8 cellular contexts compared by ENCODE assay signal in the genomic region with DNA sequence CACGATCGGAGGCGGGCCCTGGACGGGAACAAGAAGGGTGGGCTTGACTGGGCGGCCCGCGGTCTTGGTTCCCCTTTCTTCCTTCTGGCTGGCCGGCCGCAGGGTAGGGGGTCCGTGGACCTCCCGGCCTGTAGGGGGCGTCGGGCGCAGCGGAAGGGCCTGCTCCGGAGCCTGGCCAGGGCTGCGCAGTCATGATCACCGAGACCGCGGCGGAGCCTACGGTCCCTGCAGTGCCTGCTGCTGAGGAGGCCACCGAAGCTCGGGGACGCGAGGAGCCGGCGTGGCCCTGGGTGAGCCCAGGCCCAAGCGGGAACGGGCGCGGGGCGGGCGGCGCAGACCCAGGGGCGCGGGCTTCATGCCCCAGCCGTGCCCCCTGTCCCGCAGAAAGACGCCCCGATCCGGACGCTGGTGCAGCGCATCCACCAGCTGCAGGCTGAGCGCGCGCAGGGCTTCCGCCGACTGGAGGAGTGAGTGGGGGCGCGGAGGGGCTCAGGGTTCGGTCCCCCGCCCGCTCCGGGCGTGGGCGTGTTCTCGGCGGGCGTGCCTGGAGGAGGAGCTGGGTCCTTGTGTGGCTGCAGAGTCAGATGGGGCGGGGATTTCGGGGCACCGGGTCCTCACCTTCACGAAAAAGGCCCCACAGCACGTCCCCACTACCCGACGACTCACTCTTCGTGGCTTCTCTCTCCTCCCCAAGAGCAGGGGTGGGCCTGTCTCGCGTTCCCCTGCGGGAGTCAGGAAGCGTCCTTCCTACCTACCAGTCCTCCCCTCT. TPM values are rescaled to one million over a fixed set of nuclear protein-coding genes. Genes with fewer than 3 reads are reported as not detected.
A peak's percentile ranks its signal among the peaks of the same experiment; 100 is the strongest.
DNase-seq lines count a peak whose midpoint lies in the region; ATAC-seq and TF ChIP-seq lines count a peak whose summit lies in the region.

Gene REX1BD (plus strand): TSS at position 188 of the 769 bp plus-strand sequence. CDS start 4 bp downstream, at position 192.

- H3K4me3 ChIP-seq in ACC112 (ENCODE audit: low read depth, low read length) (peak within 1 kb of the TSS; percentile 89), cardiac fibroblast (replicated peaks in 1 of 2; ENCODE audit: low read depth in 2 of 2, low read length in 2 of 2) (peak within 1 kb of the TSS; percentile 64 to 82)

- H3K4me3 Mint-ChIP-seq in WTC11, result peak within 1 kb of the TSS; percentile 86

- ATAC-seq in HG03066 (IDR thresholded peaks at IDR 0.05; ENCODE audit: low read depth, unreplicated experiment), result peak; percentile 67
- ATAC-seq in WTC11, result peak; percentile 51

- POLR2A ChIA-PET in WTC11 (lab: Charles Lee), result interaction anchor here (0.9 to 2.5 kb wide), 11 partner anchors 12 to 258 kb away, joined by 3 to 18 read pairs (median 3); partner anchors contain the start of genes KXD1 and UBA52

- H3K79me2 ChIP-seq in ACC112 (ENCODE audit: control insufficient read depth, insufficient read depth, low read length, unreplicated experiment), result no peaks in the 10 kb centered on the region

- peaks cover 10% of the 10 kb centered on the region for H3K27me3 Mint-ChIP-seq in WTC11 (ENCODE audit: low read depth)

- peaks cover 32% of the 10 kb centered on the region for H3K4me1 Mint-ChIP-seq in WTC11

- 0 out of 2 replicates have a peak, but pooled peaks cover 3% of the 10 kb centered on the region for H3K9me3 Mint-ChIP-seq in WTC11

- no peaks in the 10 kb centered on the region for H3K27me3 ChIP-seq in ACC112 (ENCODE audit: insufficient read depth, low read length)

- TF ChIP-seq CTCF in WTC11 (IDR thresholded peaks at IDR 0.05) (peak; percentile 85), cardiac fibroblast (IDR thresholded peaks at IDR 0.05; ENCODE audit: low read depth, low read length) (peak; percentile 79)

- no peaks in the 10 kb centered on the region for H3K36me3 ChIP-seq in ACC112 (ENCODE audit: insufficient read depth, low read length)

- peak; percentile 53 for DNase-seq in NCI-H2227 treated with DMSO at 0.1 percent for 48 hours (lab: John Stamatoyannopoulos, UW)
- DNase-seq in WTC11 (ENCODE audit: low spot score), result peak; percentile 87
- DNase-seq in cardiac fibroblast (ENCODE audit: low read depth in 2 of 2), result peak; percentile 77 to 88
- DNase-seq in iris pigment epithelial cell (ENCODE audit: low read depth), result peak; percentile 75
- peak; percentile 91 for DNase-seq in stimulated activated CD4-positive, alpha-beta T cell treated with anti-CD3 and anti-CD28 coated beads, Interleukin-12 subunit alpha, Interleukin-12 subunit beta, amount 100 ng/mL, for 4 hours

- peak; percentile 86 for TF ChIP-seq POLR2A in GM18526 (IDR thresholded peaks at IDR 0.05; ENCODE audit: extremely low read depth, insufficient read length)

- H3K27ac ChIP-seq in ACC112 (ENCODE audit: low read depth, low read length), result peak within 1 kb of the TSS; percentile 64

- H3K4me1 ChIP-seq in ACC112 (ENCODE audit: control insufficient read depth, insufficient read depth, low read length, unreplicated experiment), result peaks cover 5% of the 10 kb centered on the region

- peak within 1 kb of the TSS; percentile 87 for H2AFZ ChIP-seq in ACC112 (ENCODE audit: low read length, unreplicated experiment)

- CTCF ChIA-PET in WTC11 (lab: Charles Lee), result interaction anchor here (0.6 to 4.5 kb wide), 51 partner anchors 9 to 340 kb away, joined by 3 to 39 read pairs (median 5); partner anchors contain the start of genes COPE, CRLF1, DDX49 and ELL

- peak within 1 kb of the TSS; percentile 98 for H3K27ac Mint-ChIP-seq in WTC11

- H3K36me3 Mint-ChIP-seq in WTC11, result 0 out of 2 replicates have a peak, but pooled peaks cover 3% of the 10 kb centered on the region

TF ChIP-seq in WTC11, 78 proteins besides CTCF, POLR2A, EP300 and RAD21 (continues in another document):
- TF ChIP-seq ZNF423 (CRISPR knock-in tag; IDR thresholded peaks at IDR 0.05) (peak; percentile 25; the same call in 1 of the 2 replicates), MYBL2 (CRISPR knock-in tag; IDR thresholded peaks at IDR 0.05) (peak; percentile 74), AR (CRISPR knock-in tag; IDR thresholded peaks at IDR 0.05) (no peak), SOX15 (CRISPR knock-in tag; IDR thresholded peaks at IDR 0.05) (no peak), SMAD3 (CRISPR knock-in tag; IDR thresholded peaks at IDR 0.05; ENCODE audit: borderline replicate concordance) (0 out of 2 replicates have a peak, but pooled peaks have one; percentile 54), MAX (CRISPR knock-in tag; IDR thresholded peaks at IDR 0.05) (peak; percentile 60; the same call in 1 of the 2 replicates), HMGXB4 (CRISPR knock-in tag; IDR thresholded peaks at IDR 0.05) (peak; percentile 99), ZNF396 (CRISPR knock-in tag; IDR thresholded peaks at IDR 0.05; ENCODE audit: borderline replicate concordance) (no peak), ETV6 (CRISPR knock-in tag; IDR thresholded peaks at IDR 0.05) (peak; percentile 74; the same call in 1 of the 2 replicates), NR2C2 (CRISPR knock-in tag; IDR thresholded peaks at IDR 0.05) (0 out of 2 replicates have a peak, but pooled peaks have one; percentile 39), MXD4 (CRISPR knock-in tag; IDR thresholded peaks at IDR 0.05; ENCODE audit: borderline replicate concordance) (no peak), KAT7 (CRISPR knock-in tag; IDR thresholded peaks at IDR 0.05; ENCODE audit: borderline replicate concordance) (peak; percentile 81; the same call in 1 of the 2 replicates), ZNF317 (CRISPR knock-in tag; IDR thresholded peaks at IDR 0.05; ENCODE audit: borderline replicate concordance, low read depth) (peak; percentile 62; the same call in 1 of the 2 replicates), JAZF1 (CRISPR knock-in tag; IDR thresholded peaks at IDR 0.05) (no peak), FOXP1 (CRISPR knock-in tag; IDR thresholded peaks at IDR 0.05; ENCODE audit: borderline replicate concordance) (peak; percentile 83)
- TF ChIP-seq, protein P1, sequence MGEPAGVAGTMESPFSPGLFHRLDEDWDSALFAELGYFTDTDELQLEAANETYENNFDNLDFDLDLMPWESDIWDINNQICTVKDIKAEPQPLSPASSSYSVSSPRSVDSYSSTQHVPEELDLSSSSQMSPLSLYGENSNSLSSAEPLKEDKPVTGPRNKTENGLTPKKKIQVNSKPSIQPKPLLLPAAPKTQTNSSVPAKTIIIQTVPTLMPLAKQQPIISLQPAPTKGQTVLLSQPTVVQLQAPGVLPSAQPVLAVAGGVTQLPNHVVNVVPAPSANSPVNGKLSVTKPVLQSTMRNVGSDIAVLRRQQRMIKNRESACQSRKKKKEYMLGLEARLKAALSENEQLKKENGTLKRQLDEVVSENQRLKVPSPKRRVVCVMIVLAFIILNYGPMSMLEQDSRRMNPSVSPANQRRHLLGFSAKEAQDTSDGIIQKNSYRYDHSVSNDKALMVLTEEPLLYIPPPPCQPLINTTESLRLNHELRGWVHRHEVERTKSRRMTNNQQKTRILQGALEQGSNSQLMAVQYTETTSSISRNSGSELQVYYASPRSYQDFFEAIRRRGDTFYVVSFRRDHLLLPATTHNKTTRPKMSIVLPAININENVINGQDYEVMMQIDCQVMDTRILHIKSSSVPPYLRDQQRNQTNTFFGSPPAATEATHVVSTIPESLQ (CRISPR knock-in tag; IDR thresholded peaks at IDR 0.05), result no peak
- TF ChIP-seq, protein P2, sequence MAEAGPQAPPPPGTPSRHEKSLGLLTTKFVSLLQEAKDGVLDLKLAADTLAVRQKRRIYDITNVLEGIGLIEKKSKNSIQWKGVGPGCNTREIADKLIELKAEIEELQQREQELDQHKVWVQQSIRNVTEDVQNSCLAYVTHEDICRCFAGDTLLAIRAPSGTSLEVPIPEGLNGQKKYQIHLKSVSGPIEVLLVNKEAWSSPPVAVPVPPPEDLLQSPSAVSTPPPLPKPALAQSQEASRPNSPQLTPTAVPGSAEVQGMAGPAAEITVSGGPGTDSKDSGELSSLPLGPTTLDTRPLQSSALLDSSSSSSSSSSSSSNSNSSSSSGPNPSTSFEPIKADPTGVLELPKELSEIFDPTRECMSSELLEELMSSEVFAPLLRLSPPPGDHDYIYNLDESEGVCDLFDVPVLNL (CRISPR knock-in tag; IDR thresholded peaks at IDR 0.05; ENCODE audit: borderline replicate concordance, low read depth), result peak; percentile 44; the same call in 1 of the 2 replicates

RNA-seq across cellular contexts. Expression of gene REX1BD, which starts in this region (rescaled TPM):
- total RNA-seq in WTC11 (2021), result 90.2 to 107 TPM (median 99.0 TPM) in 3 replicates

Comparison
In these comparisons a context has a peak if more than half of its experiments do, and no peak if none do; other contexts are left out.
1. Peak in every context shown above with its lines: DNase-seq, ATAC-seq, H3K4me3 ChIP-seq and H3K27ac ChIP-seq.